9 cellular contexts compared by ENCODE assay signal in the genomic region with DNA sequence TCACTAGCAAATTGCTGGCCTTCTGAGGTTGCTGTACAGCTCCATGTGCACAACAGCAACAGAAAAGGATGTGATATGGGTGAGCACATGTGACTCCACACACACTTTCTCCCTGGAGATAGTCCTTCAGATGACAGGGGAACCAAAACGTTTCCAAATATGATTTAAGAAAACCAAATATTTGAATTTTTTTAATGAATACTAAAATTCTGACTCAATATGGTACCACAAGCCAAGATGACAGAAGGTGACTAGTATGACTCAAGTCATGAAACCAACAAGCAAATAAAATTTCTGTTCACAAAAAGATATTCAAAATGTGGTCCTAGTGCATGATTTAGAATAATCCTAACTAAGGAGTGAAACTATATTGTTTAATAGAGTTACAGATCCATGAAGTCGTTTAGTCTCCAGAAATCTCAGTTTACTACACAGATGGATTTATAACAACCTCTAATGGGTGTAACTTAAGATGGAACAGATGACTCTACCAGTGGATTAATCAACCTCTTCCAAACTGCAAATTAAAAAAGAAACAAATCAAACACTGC.
A peak's percentile ranks its signal among the peaks of the same experiment; 100 is the strongest.
DNase-seq lines count a peak whose midpoint lies in the region; ATAC-seq and TF ChIP-seq lines count a peak whose summit lies in the region.
"Had no signal": no experiment of that assay in that cellular context is flagged by ENCODE, and none has a peak within 500 bp of the region (broad histone marks: within the 10 kb centered on the region; RNA-seq: fewer than 3 reads in every experiment).

No MANE protein-coding gene starts in this region.

- no peak for TF ChIP-seq POLR2A in gastrocnemius medialis (IDR thresholded peaks at IDR 0.05)

- H3K27me3 Mint-ChIP-seq in activated CD4-positive, alpha-beta memory T cell treated with anti-CD3 and anti-CD28 coated beads for 36 hours, result no peaks in the 10 kb centered on the region
- H3K27me3 Mint-ChIP-seq in activated CD4-positive, alpha-beta memory T cell treated with anti-CD3 and anti-CD28 coated beads, Interleukin-2, amount 10 ng/mL, durations not matched to agents 7 days and 5 days, result no peaks in the 10 kb centered on the region

- peak overlapping the region; percentile 2 to 49 (median 34) for H3K27ac ChIP-seq in gastrocnemius medialis

- no peak overlapping the region for H3K4me3 ChIP-seq in gastrocnemius medialis

- peaks cover 5% of the 10 kb centered on the region for H3K9me3 Mint-ChIP-seq in activated CD4-positive, alpha-beta memory T cell treated with anti-CD3 and anti-CD28 coated beads for 36 hours
- peaks cover 4% of the 10 kb centered on the region for H3K9me3 Mint-ChIP-seq in activated CD4-positive, alpha-beta memory T cell treated with anti-CD3 and anti-CD28 coated beads, Interleukin-2, amount 10 ng/mL, durations not matched to agents 7 days and 5 days

- no peaks in the 10 kb centered on the region for H3K36me3 Mint-ChIP-seq in activated CD4-positive, alpha-beta memory T cell treated with anti-CD3 and anti-CD28 coated beads for 36 hours
- no peaks in the 10 kb centered on the region for H3K36me3 Mint-ChIP-seq in activated CD4-positive, alpha-beta memory T cell treated with anti-CD3 and anti-CD28 coated beads, Interleukin-2, amount 10 ng/mL, durations not matched to agents 7 days and 5 days (ENCODE audit: low read depth)

- peak; percentile 11 for DNase-seq in activated CD4-positive, alpha-beta memory T cell treated with anti-CD3 and anti-CD28 coated beads for 36 hours
- DNase-seq in activated CD4-positive, alpha-beta memory T cell treated with anti-CD3 and anti-CD28 coated beads, Interleukin-2, amount 10 ng/mL, durations not matched to agents 7 days and 5 days, result no peak
- DNase-seq in gastrocnemius medialis (no peak), globus pallidus (ENCODE audit: low spot score) (no peak), NCI-H1436 (lab: John Stamatoyannopoulos, UW) (no peak)
- DNase-seq in stimulated activated CD4-positive, alpha-beta T cell treated with anti-CD3 and anti-CD28 coated beads, Interleukin-2, amount 100 ng/mL, for 24 hours, result no peak
- DNase-seq: AML-193 had no signal

- H3K36me3 ChIP-seq in gastrocnemius medialis, result no peaks in the 10 kb centered on the region

- H3K4me1 Mint-ChIP-seq in activated CD4-positive, alpha-beta memory T cell treated with anti-CD3 and anti-CD28 coated beads for 36 hours (ENCODE audit: low read depth), result peaks cover 11% of the 10 kb centered on the region
- peaks cover 4% of the 10 kb centered on the region for H3K4me1 Mint-ChIP-seq in activated CD4-positive, alpha-beta memory T cell treated with anti-CD3 and anti-CD28 coated beads, Interleukin-2, amount 10 ng/mL, durations not matched to agents 7 days and 5 days

- in situ Hi-C loops in gastrocnemius medialis (cut with MboI; ENCODE audit: low sequenced_read_pairs in 4 of 4), result no loop called here

- H3K27me3 ChIP-seq in gastrocnemius medialis, result no peaks in the 10 kb centered on the region

- POLR2A ChIA-PET in activated CD4-positive, alpha-beta memory T cell treated with anti-CD3 and anti-CD28 coated beads for 36 hours (lab: Charles Lee), result no interaction called here
- POLR2A ChIA-PET in activated CD4-positive, alpha-beta memory T cell treated with anti-CD3 and anti-CD28 coated beads, Interleukin-2, amount 10 ng/mL, durations not matched to agents 7 days and 5 days (lab: Charles Lee), result no interaction called here

- CTCF ChIA-PET in activated CD4-positive, alpha-beta memory T cell treated with anti-CD3 and anti-CD28 coated beads for 36 hours (lab: Charles Lee), result interaction anchor here (0.6 kb wide), 1 partner anchor 185 kb away, joined by 3 read pairs; no protein-coding TSS in a partner anchor
- CTCF ChIA-PET in activated CD4-positive, alpha-beta memory T cell treated with anti-CD3 and anti-CD28 coated beads, Interleukin-2, amount 10 ng/mL, durations not matched to agents 7 days and 5 days (lab: Charles Lee), result interaction anchor here (1.1 kb wide), 1 partner anchor 201 kb away, joined by 3 read pairs; no protein-coding TSS in a partner anchor

- no peaks in the 10 kb centered on the region for H3K4me1 ChIP-seq in gastrocnemius medialis

- H3K4me3 Mint-ChIP-seq in activated CD4-positive, alpha-beta memory T cell treated with anti-CD3 and anti-CD28 coated beads for 36 hours, result no peak overlapping the region
- no peak overlapping the region for H3K4me3 Mint-ChIP-seq in activated CD4-positive, alpha-beta memory T cell treated with anti-CD3 and anti-CD28 coated beads, Interleukin-2, amount 10 ng/mL, durations not matched to agents 7 days and 5 days

- ATAC-seq in GM21390 (IDR thresholded peaks at IDR 0.05; ENCODE audit: unreplicated experiment), result peak; percentile 88
- ATAC-seq in HG03139 (IDR thresholded peaks at IDR 0.05; ENCODE audit: unreplicated experiment), result peak; percentile 95
- ATAC-seq in gastrocnemius medialis, result peak in 1 of 2 donors; percentile 18

- TF ChIP-seq CTCF in gastrocnemius medialis (IDR thresholded peaks at IDR 0.05 in 4 of 5, conservative IDR thresholded peaks at IDR 0.05 in 1 of 5), result no peak

- intact Hi-C loops in activated CD4-positive, alpha-beta memory T cell treated with anti-CD3 and anti-CD28 coated beads for 36 hours (cut with micrococcal nuclease), result loop anchor here (10.0 kb wide), 1 partner anchor 184 kb away; no protein-coding TSS in a partner anchor
- intact Hi-C loops in gastrocnemius medialis (cut with DNase I; ENCODE audit: low total_unique reads), result no loop called here

- H3K27ac Mint-ChIP-seq in activated CD4-positive, alpha-beta memory T cell treated with anti-CD3 and anti-CD28 coated beads for 36 hours, result no peak overlapping the region
- no peak overlapping the region for H3K27ac Mint-ChIP-seq in activated CD4-positive, alpha-beta memory T cell treated with anti-CD3 and anti-CD28 coated beads, Interleukin-2, amount 10 ng/mL, durations not matched to agents 7 days and 5 days

- H3K9me3 ChIP-seq in gastrocnemius medialis, result no peaks in the 10 kb centered on the region
